Comparison of ENCODE assay signal across 15 cellular contexts in the genomic region with DNA sequence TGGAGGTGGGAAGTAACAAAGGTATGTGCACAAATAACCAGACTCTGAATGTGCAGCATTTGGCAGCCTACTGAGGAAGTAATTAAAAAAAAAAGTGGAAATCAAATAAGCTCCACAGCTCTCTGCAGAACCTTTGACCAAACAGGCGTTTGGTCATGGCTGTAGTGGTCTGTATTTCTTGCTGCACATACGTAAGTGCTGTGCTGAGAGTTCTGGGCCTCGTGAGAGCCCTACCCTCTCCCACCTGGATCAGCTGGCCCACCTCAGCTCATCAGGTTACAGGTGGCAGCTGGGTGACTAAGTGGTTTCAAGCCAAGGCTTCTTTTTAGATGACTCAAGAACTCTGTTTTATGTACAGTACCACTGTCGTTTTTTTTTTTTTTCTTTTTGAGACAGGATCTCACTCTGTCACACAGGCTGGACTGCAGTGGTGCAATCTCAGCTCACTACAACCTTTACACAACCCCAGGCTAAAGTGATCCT.
A peak's percentile ranks its signal among the peaks of the same experiment; 100 is the strongest.
DNase-seq lines count a peak whose midpoint lies in the region; ATAC-seq, FAIRE-seq and TF ChIP-seq lines count a peak whose summit lies in the region.
"Had no signal": no experiment of that assay in that cellular context is flagged by ENCODE, and none has a peak within 500 bp of the region (broad histone marks: within the 10 kb centered on the region; RNA-seq: fewer than 3 reads in every experiment).

No MANE protein-coding gene starts in this region.

- CTCF ChIA-PET in activated CD8-positive, alpha-beta T cell treated with anti-CD3 and anti-CD28 coated beads, Interleukin-2, amount 10 ng/mL, durations not matched to agents 7 days and 5 days (lab: Charles Lee): interaction anchor here (1.4 to 4.6 kb wide), 2 partner anchors 9 to 180 kb away, joined by 3 to 41 read pairs; no protein-coding TSS in a partner anchor
- CTCF ChIA-PET in activated CD8-positive, alpha-beta T cell treated with anti-CD3 and anti-CD28 coated beads for 36 hours (lab: Charles Lee): interaction anchor here (0.8 kb wide), 2 partner anchors 13 to 14 kb away, joined by 3 read pairs; no protein-coding TSS in a partner anchor

- H3K4me3 ChIP-seq in small intestine (ENCODE audit: low read depth in 1 of 2, low read length in 2 of 2): no peak overlapping the region
- H3K4me3 ChIP-seq: spleen had no signal

- peaks cover 1 to 6% of the 10 kb centered on the region in 2 donors for H3K4me1 ChIP-seq in small intestine (ENCODE audit: control insufficient read depth in 2 of 2, insufficient read depth in 1 of 2, low read depth in 1 of 2, low read length in 1 of 2)
- H3K4me1 ChIP-seq: parathyroid adenoma had no signal

- H3K27me3 ChIP-seq in small intestine (ENCODE audit: control insufficient read depth in 2 of 2, insufficient read depth in 2 of 2, low read length in 2 of 2): no peaks in the 10 kb centered on the region
- H3K27me3 ChIP-seq: spleen had no signal

- WGBS in small intestine, 3 donors: 18 to 47% (median 20%) methylated on average over 4 of the region's 4 CpGs

- peak overlapping the region; percentile 62 to 80 for H3K27ac ChIP-seq in small intestine (ENCODE audit: low read depth in 1 of 2, low read length in 1 of 2)
- H3K27ac ChIP-seq: parathyroid adenoma, spleen had no signal

- H3K4me3 Mint-ChIP-seq in activated CD8-positive, alpha-beta T cell treated with anti-CD3 and anti-CD28 coated beads, Interleukin-2, amount 10 ng/mL, durations not matched to agents 7 days and 5 days: peak overlapping the region; percentile 74
- H3K4me3 Mint-ChIP-seq in activated CD8-positive, alpha-beta T cell treated with anti-CD3 and anti-CD28 coated beads for 36 hours: no peak overlapping the region

- no peak for ATAC-seq in activated CD8-positive, alpha-beta T cell treated with anti-CD3 and anti-CD28 coated beads, Interleukin-2, amount 10 ng/mL, durations not matched to agents 7 days and 5 days
- ATAC-seq in activated CD8-positive, alpha-beta T cell treated with anti-CD3 and anti-CD28 coated beads for 36 hours: no peak
- no peak for ATAC-seq in HG02759 (IDR thresholded peaks at IDR 0.05; ENCODE audit: unreplicated experiment)

- peaks cover 59% of the 10 kb centered on the region for H3K36me3 Mint-ChIP-seq in activated CD8-positive, alpha-beta T cell treated with anti-CD3 and anti-CD28 coated beads, Interleukin-2, amount 10 ng/mL, durations not matched to agents 7 days and 5 days (ENCODE audit: low read depth)
- H3K36me3 Mint-ChIP-seq in activated CD8-positive, alpha-beta T cell treated with anti-CD3 and anti-CD28 coated beads for 36 hours (ENCODE audit: low read depth): no peaks in the 10 kb centered on the region

- no peaks in the 10 kb centered on the region for H3K36me3 ChIP-seq in small intestine (ENCODE audit: control insufficient read depth in 2 of 2, insufficient read depth in 2 of 2, low read length in 2 of 2)
- H3K36me3 ChIP-seq: spleen had no signal

- H3K9me3 Mint-ChIP-seq in activated CD8-positive, alpha-beta T cell treated with anti-CD3 and anti-CD28 coated beads, Interleukin-2, amount 10 ng/mL, durations not matched to agents 7 days and 5 days (ENCODE audit: insufficient read depth): peaks cover 10% of the 10 kb centered on the region
- H3K9me3 Mint-ChIP-seq in activated CD8-positive, alpha-beta T cell treated with anti-CD3 and anti-CD28 coated beads for 36 hours: no peaks in the 10 kb centered on the region

- TF ChIP-seq CTCF in activated CD8-positive, alpha-beta T cell treated with anti-CD3 and anti-CD28 coated beads for 36 hours (IDR thresholded peaks at IDR 0.05): no peak

- POLR2A ChIA-PET in activated CD8-positive, alpha-beta T cell treated with anti-CD3 and anti-CD28 coated beads, Interleukin-2, amount 10 ng/mL, durations not matched to agents 7 days and 5 days (lab: Charles Lee): interaction anchor here (0.6 to 8.1 kb wide), 4 partner anchors 8 to 1343 kb away, joined by 4 to 112 read pairs (median 32); a partner anchor contains a TSS
- POLR2A ChIA-PET in activated CD8-positive, alpha-beta T cell treated with anti-CD3 and anti-CD28 coated beads for 36 hours (lab: Charles Lee): interaction anchor here (0.6 to 1.1 kb wide), 2 partner anchors 11 to 71 kb away, joined by 3 read pairs; no protein-coding TSS in a partner anchor

- DNase-seq in activated CD8-positive, alpha-beta T cell treated with anti-CD3 and anti-CD28 coated beads, Interleukin-2, amount 10 ng/mL, durations not matched to agents 7 days and 5 days: peak; percentile 36
- DNase-seq in activated CD8-positive, alpha-beta T cell treated with anti-CD3 and anti-CD28 coated beads for 36 hours: no peak
- peak; percentile 72 for DNase-seq in LoVo (ENCODE audit: low spot score)
- DNase-seq in dermis blood vessel endothelial cell: peak; percentile 48
- peak; percentile 86 for DNase-seq in small intestine
- no peak for DNase-seq in NCI-H146 (lab: John Stamatoyannopoulos, UW)
- DNase-seq in hypothalamus (lab: John Stamatoyannopoulos, UW): no peak
- DNase-seq: activated CD8-positive, alpha-beta memory T cell treated with anti-CD3 and anti-CD28 coated beads for 24 hours; activated naive CD4-positive, alpha-beta T cell; HCEC 1CT; NCI-H1105; NCI-H524; spleen had no signal

- H3K9me3 ChIP-seq in small intestine (ENCODE audit: control insufficient read depth, low read depth): no peaks in the 10 kb centered on the region
- H3K9me3 ChIP-seq: spleen had no signal

- H3K27me3 Mint-ChIP-seq in activated CD8-positive, alpha-beta T cell treated with anti-CD3 and anti-CD28 coated beads, Interleukin-2, amount 10 ng/mL, durations not matched to agents 7 days and 5 days (ENCODE audit: low read depth): no peaks in the 10 kb centered on the region
- no peaks in the 10 kb centered on the region for H3K27me3 Mint-ChIP-seq in activated CD8-positive, alpha-beta T cell treated with anti-CD3 and anti-CD28 coated beads for 36 hours

- peaks cover 92% of the 10 kb centered on the region for H3K4me1 Mint-ChIP-seq in activated CD8-positive, alpha-beta T cell treated with anti-CD3 and anti-CD28 coated beads, Interleukin-2, amount 10 ng/mL, durations not matched to agents 7 days and 5 days (ENCODE audit: low read depth)
- peaks cover 32% of the 10 kb centered on the region for H3K4me1 Mint-ChIP-seq in activated CD8-positive, alpha-beta T cell treated with anti-CD3 and anti-CD28 coated beads for 36 hours (ENCODE audit: low read depth)

- H3K27ac Mint-ChIP-seq in activated CD8-positive, alpha-beta T cell treated with anti-CD3 and anti-CD28 coated beads, Interleukin-2, amount 10 ng/mL, durations not matched to agents 7 days and 5 days: peak overlapping the region; percentile 80
- no peak overlapping the region for H3K27ac Mint-ChIP-seq in activated CD8-positive, alpha-beta T cell treated with anti-CD3 and anti-CD28 coated beads for 36 hours

- no peak for FAIRE-seq in small intestine (lab: Jason Lieb, UNC)

- intact Hi-C loops in activated CD8-positive, alpha-beta T cell treated with anti-CD3 and anti-CD28 coated beads for 36 hours (cut with micrococcal nuclease): no loop called here

Comparison
In these comparisons a context has a peak if more than half of its experiments do, and no peak if none do; other contexts are left out.
1. DNase-seq: peak in activated CD8-positive, alpha-beta T cell treated with anti-CD3 and anti-CD28 coated beads, Interleukin-2, amount 10 ng/mL, durations not matched to agents 7 days and 5 days (single experiment), LoVo (single experiment), dermis blood vessel endothelial cell (single experiment) and small intestine (single experiment); none in activated CD8-positive, alpha-beta T cell treated with anti-CD3 and anti-CD28 coated beads for 36 hours (single experiment), NCI-H146 (single experiment) and hypothalamus (0 of 51).